5 cellular contexts compared by ENCODE assay signal in genomic region chr5:118569596-118569995, GRCh38.
DNase-seq lines count a peak whose midpoint lies in the region; ATAC-seq, FAIRE-seq and TF ChIP-seq lines count a peak whose summit lies in the region.
"Not testable (repeated sequence)": the region's sequence is repeated elsewhere in the genome, so short reads cannot be mapped to it uniquely, and the experiment has no call there.

No MANE protein-coding gene starts in this region.

- not testable (repeated sequence) for H3K9ac ChIP-seq in mammary epithelial cell (ENCODE audit: insufficient read depth, low read length); keratinocyte (ENCODE audit: control insufficient read depth, extremely low read depth, insufficient read depth, low read length); neural progenitor cell

- 0% methylated on average over 1 of the region's 1 CpG for WGBS in mammary epithelial cell (ENCODE audit: low coverage, missing lambda C conversion rate)

- DNase-seq in mammary epithelial cell = peak; percentile 98
- peak; percentile 85 for DNase-seq in epithelial cell of esophagus (ENCODE audit: low read depth)
- DNase-seq in foreskin keratinocyte = peak; percentile 92 to 99
- peak; percentile 35 for DNase-seq in keratinocyte (ENCODE audit: low read depth, low spot score)
- DNase-seq in neural progenitor cell (ENCODE audit: low spot score) = not testable (repeated sequence)

- not testable (repeated sequence) for TF ChIP-seq CTCF in mammary epithelial cell (conservative IDR thresholded peaks at IDR 0.05 in 1 of 2, IDR thresholded peaks at IDR 0.05 in 1 of 2; ENCODE audit: extremely low read depth in 1 of 2, insufficient read depth in 1 of 2, low read depth in 1 of 2, low read length in 2 of 2); epithelial cell of esophagus (IDR thresholded peaks at IDR 0.05; ENCODE audit: insufficient read depth, low read depth, low read length, missing control alignments); foreskin keratinocyte (conservative IDR thresholded peaks at IDR 0.05); keratinocyte (optimal IDR thresholded peaks at IDR 0.05 in 1 of 3, IDR thresholded peaks at IDR 0.05 in 1 of 3, conservative IDR thresholded peaks at IDR 0.05 in 1 of 3; ENCODE audit: extremely low read depth in 1 of 3, insufficient read depth in 2 of 3, low read length in 3 of 3); neural progenitor cell (IDR thresholded peaks at IDR 0.05)

- not testable (repeated sequence) for H3K27me3 Mint-ChIP-seq in neural progenitor cell (ENCODE audit: insufficient read depth, low read depth)

- not testable (repeated sequence) for BruUV-seq in mammary epithelial cell (replicated peaks; lab: Mats Ljungman, UMichigan)

- intact Hi-C loops in mammary epithelial cell (cut with micrococcal nuclease) = not testable (repeated sequence)

- not testable (repeated sequence) for H4K20me1 ChIP-seq in mammary epithelial cell (ENCODE audit: insufficient read depth, low read length); keratinocyte (ENCODE audit: control insufficient read depth, extremely low read depth, insufficient read depth, low read length); neural progenitor cell (ENCODE audit: low read depth)

- not testable (repeated sequence) for H3K79me2 ChIP-seq in mammary epithelial cell (ENCODE audit: insufficient read depth, low read length); keratinocyte (ENCODE audit: control insufficient read depth, insufficient read depth, low read length); neural progenitor cell (ENCODE audit: low read depth)

- not testable (repeated sequence) for H3K9me3 ChIP-seq in mammary epithelial cell (replicated peaks; ENCODE audit: insufficient read depth, low read length); keratinocyte (ENCODE audit: control insufficient read depth, low read depth, low read length); neural progenitor cell (ENCODE audit: low read depth)

- H3K27ac Mint-ChIP-seq in neural progenitor cell = peak overlapping the region; percentile 32

- not testable (repeated sequence) for FAIRE-seq in keratinocyte (lab: Jason Lieb, UNC)

- not testable (repeated sequence) for H3K4me2 ChIP-seq in mammary epithelial cell (ENCODE audit: insufficient read depth, low read depth, low read length); keratinocyte (ENCODE audit: control insufficient read depth, extremely low read depth, insufficient read depth, low read depth, low read length); neural progenitor cell

- dilution Hi-C loops in mammary epithelial cell (cut with HindIII; ENCODE audit: low sequenced_read_pairs); keratinocyte (cut with MboI; ENCODE audit: extremely low pct_ligation_motif_present, low sequenced_read_pairs): not testable (repeated sequence)

- H3K9me3 Mint-ChIP-seq in neural progenitor cell = not testable (repeated sequence)

- H3K9me1 ChIP-seq in keratinocyte (ENCODE audit: control insufficient read depth, extremely low read depth, insufficient read depth, low read length) = not testable (repeated sequence)

- H3K4me1 Mint-ChIP-seq in neural progenitor cell = not testable (repeated sequence)

- H2AFZ ChIP-seq in mammary epithelial cell (ENCODE audit: low read depth, low read length) = peak overlapping the region; percentile 60
- H2AFZ ChIP-seq in keratinocyte (ENCODE audit: control insufficient read depth, low read length); neural progenitor cell (replicated peaks): not testable (repeated sequence)

- H3K27me3 ChIP-seq in mammary epithelial cell (ENCODE audit: insufficient read depth, low read length); foreskin keratinocyte; keratinocyte (ENCODE audit: control insufficient read depth, extremely low read depth, insufficient read depth, low read length); neural progenitor cell: not testable (repeated sequence)

- H3K4me3 Mint-ChIP-seq in neural progenitor cell = peak overlapping the region; percentile 31

- H3K36me3 ChIP-seq in mammary epithelial cell (ENCODE audit: insufficient read depth, low read length); keratinocyte (ENCODE audit: control insufficient read depth in 2 of 2, extremely low read depth in 1 of 2, insufficient read depth in 2 of 2, low read length in 2 of 2); neural progenitor cell: not testable (repeated sequence)

- peak overlapping the region; percentile 90 for H3K27ac ChIP-seq in mammary epithelial cell (ENCODE audit: insufficient read depth, low read depth, low read length)
- H3K27ac ChIP-seq in foreskin keratinocyte; keratinocyte (ENCODE audit: control insufficient read depth, insufficient read depth, low read length); neural progenitor cell: not testable (repeated sequence)

- peak; percentile 94 for ATAC-seq in foreskin keratinocyte

- not testable (repeated sequence) for H3K36me3 Mint-ChIP-seq in neural progenitor cell

- CTCF ChIA-PET in mammary epithelial cell (lab: Charles Lee; ENCODE audit: low non-redundant PET) = not testable (repeated sequence)

- H3K4me3 ChIP-seq in mammary epithelial cell (replicated peaks in 1 of 3; ENCODE audit: insufficient read depth in 1 of 3, low read depth in 2 of 3, low read length in 3 of 3); epithelial cell of esophagus (ENCODE audit: low read length); keratinocyte (ENCODE audit: control insufficient read depth in 2 of 3, extremely low read depth in 1 of 3, insufficient read depth in 2 of 3, low read depth in 1 of 3, low read length in 3 of 3); neural progenitor cell: not testable (repeated sequence)

- H3F3A ChIP-seq in neural progenitor cell (ENCODE audit: low read depth) = peaks cover 12% of the 10 kb centered on the region

- in situ Hi-C loops in mammary epithelial cell (cut with MboI; ENCODE audit: low sequenced_read_pairs in 2 of 2) = not testable (repeated sequence)

- H3K4me1 ChIP-seq in mammary epithelial cell (ENCODE audit: insufficient read depth, low read length) = peaks cover 18% of the 10 kb centered on the region
- not testable (repeated sequence) for H3K4me1 ChIP-seq in foreskin keratinocyte; keratinocyte (ENCODE audit: control insufficient read depth, extremely low read depth, insufficient read depth, low read length)
- peaks cover 13% of the 10 kb centered on the region for H3K4me1 ChIP-seq in neural progenitor cell
